ENCODE assay signal across 8 cellular contexts in genomic region chr17:17919169-17920107, GRCh38. TPM values are rescaled to one million over a fixed set of nuclear protein-coding genes. Genes with fewer than 3 reads are reported as not detected.
DNase-seq lines count a peak whose midpoint lies in the region; ATAC-seq and TF ChIP-seq lines count a peak whose summit lies in the region.

No MANE protein-coding gene starts in this region.

- CTCF ChIA-PET in AG04449 (lab: Yijun Ruan, JAX), result interaction anchor here (0.6 to 6.0 kb wide), 35 partner anchors 9 to 241 kb away, joined by 3 to 82 read pairs (median 6); partner anchors contain the start of gene RAI1
- CTCF ChIA-PET in activated CD4-positive, alpha-beta T cell treated with anti-CD3 and anti-CD28 coated beads, Interleukin-2, amount 10 ng/mL, durations not matched to agents 7 days and 5 days (lab: Charles Lee), result interaction anchor here (0.6 to 1.8 kb wide), 18 partner anchors 11 to 287 kb away, joined by 3 to 8 read pairs (median 3); no protein-coding TSS in a partner anchor

- POLR2A ChIA-PET in AG04449 (lab: Yijun Ruan, JAX), result no interaction called here
- POLR2A ChIA-PET in activated CD4-positive, alpha-beta T cell treated with anti-CD3 and anti-CD28 coated beads, Interleukin-2, amount 10 ng/mL, durations not matched to agents 7 days and 5 days (lab: Charles Lee), result no interaction called here

- no peaks in the 10 kb centered on the region for H3K9me3 ChIP-seq in right lobe of liver

- H3K4me1 Mint-ChIP-seq in activated CD4-positive, alpha-beta T cell treated with anti-CD3 and anti-CD28 coated beads, Interleukin-2, amount 10 ng/mL, durations not matched to agents 7 days and 5 days, result peaks cover 28% of the 10 kb centered on the region

- H3K9me3 Mint-ChIP-seq in activated CD4-positive, alpha-beta T cell treated with anti-CD3 and anti-CD28 coated beads, Interleukin-2, amount 10 ng/mL, durations not matched to agents 7 days and 5 days, result no peaks in the 10 kb centered on the region

- TF ChIP-seq POLR2A in right lobe of liver (IDR thresholded peaks at IDR 0.05), result no peak

- no peaks in the 10 kb centered on the region for H3K36me3 ChIP-seq in right lobe of liver

- WGBS in right lobe of liver (ENCODE audit: insufficient coverage, low coverage, low lambda C conversion rate, missing lambda C conversion rate), result 23% methylated on average over 5 of the region's 5 CpGs

- H3K27ac ChIP-seq in right lobe of liver, result no peak overlapping the region

- peak; percentile 79 for TF ChIP-seq CTCF in AG04449 (IDR thresholded peaks at IDR 0.05; ENCODE audit: insufficient read depth, low read length, missing control alignments)
- peak; percentile 72 to 80 (median 76) for TF ChIP-seq CTCF in right lobe of liver (IDR thresholded peaks at IDR 0.05)

- no peak overlapping the region for H3K4me3 Mint-ChIP-seq in activated CD4-positive, alpha-beta T cell treated with anti-CD3 and anti-CD28 coated beads, Interleukin-2, amount 10 ng/mL, durations not matched to agents 7 days and 5 days

- DNase-seq in AG04449 (ENCODE audit: low read depth, low spot score) (no peak), GM19238 (ENCODE audit: insufficient read length, low spot score) (peak; percentile 68), NCI-H446 (lab: John Stamatoyannopoulos, UW) (peak; percentile 66 to 79), dedifferentiated amniotic fluid mesenchymal stem cell (ENCODE audit: extremely low spot score) (peak; percentile 76), right lobe of liver (peak; percentile 58 to 76 (median 71))
- peak; percentile 76 for DNase-seq in activated CD4-positive, alpha-beta T cell treated with anti-CD3 and anti-CD28 coated beads, Interleukin-2, amount 10 ng/mL, durations not matched to agents 7 days and 5 days
- peak; percentile 21 to 57 (median 47) for DNase-seq in stimulated activated CD4-positive, alpha-beta T cell treated with anti-CD3 and anti-CD28 coated beads, TNF-alpha, amount 100 ng/mL, for 48 hours (ENCODE audit: low read depth in 3 of 3)

- H3K4me1 ChIP-seq in right lobe of liver, result peaks cover 0 to 25% (median 13%) of the 10 kb centered on the region in 4 donors

- ATAC-seq in right lobe of liver, result peak; percentile 82 to 92 (median 90)
- ATAC-seq in HG02973 (IDR thresholded peaks at IDR 0.05; ENCODE audit: unreplicated experiment), result no peak

- no peaks in the 10 kb centered on the region for H3K36me3 Mint-ChIP-seq in activated CD4-positive, alpha-beta T cell treated with anti-CD3 and anti-CD28 coated beads, Interleukin-2, amount 10 ng/mL, durations not matched to agents 7 days and 5 days (ENCODE audit: low read depth)

- H3K27ac Mint-ChIP-seq in activated CD4-positive, alpha-beta T cell treated with anti-CD3 and anti-CD28 coated beads, Interleukin-2, amount 10 ng/mL, durations not matched to agents 7 days and 5 days, result no peak overlapping the region

- intact Hi-C loops in right lobe of liver (cut with DNase I), result no loop called here

- no peaks in the 10 kb centered on the region for H3K27me3 Mint-ChIP-seq in activated CD4-positive, alpha-beta T cell treated with anti-CD3 and anti-CD28 coated beads, Interleukin-2, amount 10 ng/mL, durations not matched to agents 7 days and 5 days

- no peaks in the 10 kb centered on the region for H3K27me3 ChIP-seq in right lobe of liver

- no peak overlapping the region for H3K4me3 ChIP-seq in AG04449 (ENCODE audit: low read depth, low read length)
- no peak overlapping the region for H3K4me3 ChIP-seq in right lobe of liver

RNA-seq across cellular contexts. Expression of gene TOM1L2, which starts 52.8 kb away (rescaled TPM):
- total RNA-seq in activated CD4-positive, alpha-beta T cell treated with anti-CD3 and anti-CD28 coated beads, Interleukin-2, amount 10 ng/mL, durations not matched to agents 7 days and 5 days, result 10 to 100 TPM; 29.5 to 32.0 TPM
- total RNA-seq in right lobe of liver, result 10 to 100 TPM; 13.5 to 21.2 (median 16.0) TPM

RNA-seq across cellular contexts. Expression of gene DRC3, which starts 53.2 kb away (rescaled TPM):
- total RNA-seq in activated CD4-positive, alpha-beta T cell treated with anti-CD3 and anti-CD28 coated beads, Interleukin-2, amount 10 ng/mL, durations not matched to agents 7 days and 5 days, result under 1 TPM in 1 of 2 experiments, not detected in 1; 0.06 TPM
- total RNA-seq in right lobe of liver, result under 1 TPM; 0.25 to 0.98 (median 0.72) TPM
